Comparison of ENCODE assay signal across 1 cellular context in genomic region chr19:19064098-19064722, GRCh38.
TF ChIP-seq lines count a peak whose summit lies in the region.

No MANE protein-coding gene starts in this region.

TF ChIP-seq in GM12878, 131 proteins besides CTCF, POLR2A, EP300 and RAD21:
- TF ChIP-seq MTA2 (IDR thresholded peaks at IDR 0.05; ENCODE audit: low read depth) (0 out of 2 replicates have a peak, but pooled peaks have one; percentile 17), NKRF (conservative IDR thresholded peaks at IDR 0.05) (peak; percentile 81), CBFB (IDR thresholded peaks at IDR 0.05; ENCODE audit: low read depth) (no peak), MEF2B (IDR thresholded peaks at IDR 0.05; ENCODE audit: partially characterized antibody, poor library complexity, severe bottlenecking) (no peak), NR2C1 (IDR thresholded peaks at IDR 0.05) (no peak), RELA (IDR thresholded peaks at IDR 0.05; ENCODE audit: borderline replicate concordance, partially characterized antibody) (peak; percentile 49), RUNX3 (IDR thresholded peaks at IDR 0.05; ENCODE audit: low read length) (peak; percentile 39; the same call in 1 of the 2 replicates), ZNF217 (IDR thresholded peaks at IDR 0.05) (0 out of 2 replicates have a peak, but pooled peaks have one; percentile 17), BACH1 (IDR thresholded peaks at IDR 0.05; ENCODE audit: borderline replicate concordance) (peak; percentile 78; the same call in 1 of the 2 replicates), SMARCA5 (IDR thresholded peaks at IDR 0.05) (0 out of 2 replicates have a peak, but pooled peaks have one; percentile 52), GATAD2B (conservative IDR thresholded peaks at IDR 0.05; ENCODE audit: low read depth) (peak; percentile 16; the same call in 1 of the 2 replicates), NR2F1 (conservative IDR thresholded peaks at IDR 0.05) (peak; percentile 59), SIN3A (IDR thresholded peaks at IDR 0.05; ENCODE audit: low read depth, low read length) (peak; percentile 10; the same call in 1 of the 2 replicates)
